ENCODE assay signal across 8 cellular contexts in the genomic region with DNA sequence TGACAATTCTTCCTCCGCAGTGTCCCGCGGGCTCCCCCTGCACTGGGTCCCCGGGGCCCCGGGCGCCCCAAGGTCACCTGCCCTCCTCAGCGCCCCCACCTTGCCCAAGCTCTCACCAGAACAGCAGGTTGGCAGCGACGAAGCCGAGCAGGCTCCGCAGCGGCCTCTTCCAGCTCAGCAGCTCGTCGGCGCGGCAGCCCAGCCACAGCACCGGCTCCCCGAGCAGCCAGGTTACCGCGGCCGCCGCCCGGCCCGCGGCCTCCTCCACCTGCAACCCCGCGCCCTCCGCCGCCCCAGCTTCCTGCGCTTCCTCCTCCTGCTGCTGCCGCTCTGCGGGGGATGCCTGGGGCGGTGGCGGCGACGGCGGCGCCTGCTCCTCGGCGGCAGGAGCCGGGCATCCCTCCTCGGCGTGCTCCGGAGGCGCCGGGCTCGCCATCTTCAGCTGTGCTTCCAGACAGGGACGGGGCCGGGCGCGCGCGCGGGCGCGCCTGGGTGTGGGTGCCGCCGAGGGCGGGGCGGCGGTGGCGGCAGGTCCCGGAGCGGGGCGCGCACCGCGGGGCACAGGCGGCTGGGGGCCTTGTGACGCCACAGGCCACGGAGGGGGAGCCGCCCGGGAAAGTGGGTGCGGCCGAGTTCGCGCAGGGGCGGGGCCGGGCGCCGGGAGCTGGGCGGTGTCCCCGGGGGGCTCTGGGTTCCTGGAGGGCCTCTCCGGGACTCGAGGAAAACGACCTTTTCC. TPM values are rescaled to one million over a fixed set of nuclear protein-coding genes. Genes with fewer than 3 reads are reported as not detected.
A peak's percentile ranks its signal among the peaks of the same experiment; 100 is the strongest.
DNase-seq lines count a peak whose midpoint lies in the region; ATAC-seq and TF ChIP-seq lines count a peak whose summit lies in the region.

A gene with protein sequence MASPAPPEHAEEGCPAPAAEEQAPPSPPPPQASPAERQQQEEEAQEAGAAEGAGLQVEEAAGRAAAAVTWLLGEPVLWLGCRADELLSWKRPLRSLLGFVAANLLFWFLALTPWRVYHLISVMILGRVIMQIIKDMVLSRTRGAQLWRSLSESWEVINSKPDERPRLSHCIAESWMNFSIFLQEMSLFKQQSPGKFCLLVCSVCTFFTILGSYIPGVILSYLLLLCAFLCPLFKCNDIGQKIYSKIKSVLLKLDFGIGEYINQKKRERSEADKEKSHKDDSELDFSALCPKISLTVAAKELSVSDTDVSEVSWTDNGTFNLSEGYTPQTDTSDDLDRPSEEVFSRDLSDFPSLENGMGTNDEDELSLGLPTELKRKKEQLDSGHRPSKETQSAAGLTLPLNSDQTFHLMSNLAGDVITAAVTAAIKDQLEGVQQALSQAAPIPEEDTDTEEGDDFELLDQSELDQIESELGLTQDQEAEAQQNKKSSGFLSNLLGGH (minus strand): TSS at position 462 of the 736 bp plus-strand sequence. CDS start 26 bp downstream, at position 436.

- H3K4me1 ChIP-seq in sigmoid colon, result peaks cover 0 to 15% (median 7%) of the 10 kb centered on the region in 4 donors

- ATAC-seq in GM19351 (IDR thresholded peaks at IDR 0.05; ENCODE audit: unreplicated experiment) (peak; percentile 65), HG03565 (IDR thresholded peaks at IDR 0.05; ENCODE audit: unreplicated experiment) (peak; percentile 43)

- peak within 1 kb of the TSS; percentile 42 to 92 (median 81) for H3K4me3 ChIP-seq in sigmoid colon

- WGBS in sigmoid colon, 2 donors, result 1% methylated on average over 86 of the region's 86 CpGs

- H3K27me3 ChIP-seq in sigmoid colon, result no peaks in the 10 kb centered on the region

- peak within 1 kb of the TSS; percentile 71 for H3K27ac ChIP-seq in C4-2B
- H3K27ac ChIP-seq in sigmoid colon, result peak within 1 kb of the TSS; percentile 64 to 76 (median 72)

- no peaks in the 10 kb centered on the region for H3K9me3 ChIP-seq in sigmoid colon

- H3K36me3 ChIP-seq in sigmoid colon, result no peaks in the 10 kb centered on the region

- no peak for TF ChIP-seq POLR2A in sigmoid colon (IDR thresholded peaks at IDR 0.05)

- TF ChIP-seq EP300 in sigmoid colon (IDR thresholded peaks at IDR 0.05), result no peak

- intact Hi-C loops in T-helper 1 cell treated with Interleukin-12 subunit alpha and Interleukin-12 subunit beta and Interleukin-4 antibody, amounts not matched to agents 30 ng/mL and 1 ng/mL, for 36 hours (cut with micrococcal nuclease), result loop anchor here (1.0 to 10.0 kb wide), 5 partner anchors 14 to 318 kb away; a partner anchor contains a TSS
- intact Hi-C loops in sigmoid colon (cut with DNase I), result loop anchor here (5.0 kb wide), 1 partner anchor 39 kb away; no protein-coding TSS in a partner anchor

- TF ChIP-seq CTCF in C4-2B (conservative IDR thresholded peaks at IDR 0.05), result no peak; the same call in 1 of the 2 replicates
- TF ChIP-seq CTCF in sigmoid colon (IDR thresholded peaks at IDR 0.05), result no peak

- DNase-seq in amygdala (lab: John Stamatoyannopoulos, UW) (peak in 51 of 56 donors; percentile 12 to 86 (median 61)), hypothalamus (lab: John Stamatoyannopoulos, UW) (peak in 48 of 51 donors; percentile 22 to 88 (median 58)), sigmoid colon (peak; percentile 82), middle frontal gyrus (ENCODE audit: extremely low spot score, low spot score) (no peak)

RNA-seq across cellular contexts. Expression of the gene that starts here (rescaled TPM):
- total RNA-seq in T-helper 1 cell treated with Interleukin-12 subunit alpha and Interleukin-12 subunit beta and Interleukin-4 antibody, amounts not matched to agents 30 ng/mL and 1 ng/mL, for 36 hours, result 32.1 and 39.9 TPM in 2 replicates
- total RNA-seq in sigmoid colon, result 10 to 100 TPM; 10.8 to 14.6 (median 12.6) TPM
- 10 to 100 TPM; 15.0 to 21.2 (median 16.2) TPM for polyA plus RNA-seq in sigmoid colon
